Comparison of ENCODE assay signal across 25 cellular contexts in the genomic region with DNA sequence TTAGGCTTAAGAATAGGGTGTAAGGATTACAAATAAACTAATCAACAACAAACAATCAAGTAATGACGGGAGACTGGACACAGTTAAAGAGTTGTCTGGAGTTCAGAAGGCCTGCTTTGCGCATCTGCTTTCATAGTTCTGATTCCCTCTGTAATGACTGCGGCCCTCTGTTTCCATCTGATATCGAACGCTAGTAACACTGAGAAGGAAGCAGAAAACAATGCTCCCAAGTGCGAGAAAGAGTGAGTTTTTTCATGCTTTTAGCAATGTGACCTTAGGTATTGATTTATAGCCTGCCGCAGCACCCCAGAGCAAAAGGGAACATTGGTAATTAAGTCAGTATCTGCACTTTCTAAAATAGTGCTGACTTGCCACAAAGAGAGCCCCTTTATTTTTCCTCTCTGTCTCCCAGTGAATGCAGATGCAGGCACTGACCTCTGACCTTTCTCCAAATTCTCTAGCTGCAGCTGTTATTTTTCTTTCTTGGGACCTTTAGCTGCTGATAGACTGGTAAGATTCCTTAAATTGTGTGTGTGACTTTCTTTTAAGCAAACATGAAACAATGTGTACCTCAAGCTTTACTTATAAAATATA.
DNase-seq lines count a peak whose midpoint lies in the region; ATAC-seq, FAIRE-seq and TF ChIP-seq lines count a peak whose summit lies in the region.
"Had no signal": no experiment of that assay in that cellular context is flagged by ENCODE, and none has a peak within 500 bp of the region (broad histone marks: within the 10 kb centered on the region; RNA-seq: fewer than 3 reads in every experiment).

No MANE protein-coding gene starts in this region.

- POLR2A ChIA-PET in endothelial cell of umbilical vein (lab: Charles Lee), result no interaction called here
- POLR2A ChIA-PET in CD8-positive, alpha-beta T cell (lab: Charles Lee), result no interaction called here

- peak; percentile 70 for FAIRE-seq in endothelial cell of umbilical vein (lab: Jason Lieb, UNC)
- FAIRE-seq: A549, bronchial epithelial cell had no signal

- H3K4me1 ChIP-seq in BE2C (peaks cover 5% of the 10 kb centered on the region), SJCRH30 (peaks cover 13% of the 10 kb centered on the region), endothelial cell of umbilical vein (ENCODE audit: control insufficient read depth, extremely low read depth, insufficient read depth, low read length) (peaks cover 4% of the 10 kb centered on the region)
- no peaks in the 10 kb centered on the region for H3K4me1 ChIP-seq in CD8-positive, alpha-beta T cell (ENCODE audit: insufficient read depth, low read length)
- H3K4me1 ChIP-seq: A549, uterus had no signal

- H3K27ac ChIP-seq in SJCRH30, result peak overlapping the region; percentile 71
- H3K27ac ChIP-seq in endothelial cell of umbilical vein (ENCODE audit: insufficient read depth, low read depth, low read length), result no peak overlapping the region
- H3K27ac ChIP-seq in CD8-positive, alpha-beta T cell (ENCODE audit: low read depth, low read length), result no peak overlapping the region
- H3K27ac ChIP-seq: A549, uterus had no signal

- H3K79me2 ChIP-seq in endothelial cell of umbilical vein (ENCODE audit: control insufficient read depth, insufficient read depth, low read length), result no peaks in the 10 kb centered on the region

- ATAC-seq in stimulated activated memory B cell treated with anti-CD40 and anti-IgM and Interleukin-4, amounts not matched to agents 10 μg/mL and 1 μg/mL and 100 μg/mL, for 72 hours, result no peak
- ATAC-seq in CD8-positive, alpha-beta T cell, result no peak
- ATAC-seq in HG03039 (IDR thresholded peaks at IDR 0.05; ENCODE audit: unreplicated experiment), result no peak
- ATAC-seq: A549; natural killer cell treated with Interleukin-12 subunit alpha and Interleukin-12 subunit beta and Interleukin-15 and Interleukin-18, amount 100 ng/mL, for 72 hours had no signal

- H2AFZ ChIP-seq in endothelial cell of umbilical vein (ENCODE audit: low read depth, low read length), result peak overlapping the region; percentile 88

- H3K4me1 Mint-ChIP-seq in neural crest cell, result peaks cover 69% of the 10 kb centered on the region
- no peaks in the 10 kb centered on the region for H3K4me1 Mint-ChIP-seq in stimulated activated memory B cell treated with anti-CD40 and anti-IgM and Interleukin-4, amounts not matched to agents 10 μg/mL and 1 μg/mL and 100 μg/mL, for 72 hours
- no peaks in the 10 kb centered on the region for H3K4me1 Mint-ChIP-seq in CD8-positive, alpha-beta T cell (ENCODE audit: low read depth)
- H3K4me1 Mint-ChIP-seq: activated B cell treated with CpG ODN at 0.5 μM for 24 hours; activated naive CD4-positive, alpha-beta T cell treated with anti-CD3 and anti-CD28 coated beads, Interleukin-2, amount 10 ng/mL, durations not matched to agents 7 days and 5 days; B cell had no signal

- H3K9ac ChIP-seq in endothelial cell of umbilical vein (replicated peaks; ENCODE audit: extremely low read depth, insufficient read depth, low read length), result no peak overlapping the region

- H3K4me3 ChIP-seq in BE2C (ENCODE audit: low read depth, low read length) (no peak overlapping the region), SJCRH30 (peak overlapping the region; percentile 32; the same call in 1 of the 2 replicates), endothelial cell of umbilical vein (replicated peaks in 1 of 3; ENCODE audit: insufficient read depth in 1 of 3, low read depth in 1 of 3, low read length in 3 of 3) (no peak overlapping the region)
- no peak overlapping the region for H3K4me3 ChIP-seq in CD8-positive, alpha-beta T cell (ENCODE audit: low read depth, low read length)
- H3K4me3 ChIP-seq: A549, uterus had no signal

- DNase-seq in BE2C, result peak; percentile 15
- peak; percentile 32 to 71 for DNase-seq in SJCRH30
- DNase-seq in endothelial cell of umbilical vein (ENCODE audit: low read depth, low spot score), result peak; percentile 82
- DNase-seq in neural crest cell (ENCODE audit: low read depth, low spot score), result peak; percentile 19
- DNase-seq in CD8-positive, alpha-beta T cell, result no peak
- DNase-seq in HuH-7 (ENCODE audit: low spot score), result no peak
- DNase-seq: activated B cell treated with CpG ODN at 0.5 μM for 24 hours; activated naive CD4-positive, alpha-beta T cell treated with anti-CD3 and anti-CD28 coated beads, Interleukin-2, amount 10 ng/mL, durations not matched to agents 7 days and 5 days; amniotic stem cell; COR-L47; cortex of kidney; H7; NCI-H1105; NCI-H2029 treated with DMSO at 0.1 percent for 48 hours; NCI-H2227 treated with DMSO at 0.1 percent for 48 hours; NCI-H748 treated with DMSO at 0.1 percent for 48 hours; stimulated activated CD4-positive, alpha-beta T cell treated with anti-CD3 and anti-CD28 coated beads, Interleukin-1b, Interleukin-23, amount 100 ng/mL, for 48 hours; uterus had no signal

- no peaks in the 10 kb centered on the region for H3K27me3 ChIP-seq in BE2C
- no peaks in the 10 kb centered on the region for H3K27me3 ChIP-seq in SJCRH30
- H3K27me3 ChIP-seq in endothelial cell of umbilical vein (ENCODE audit: control insufficient read depth in 2 of 2, insufficient read depth in 2 of 2, low read length in 2 of 2), result no peaks in the 10 kb centered on the region
- H3K27me3 ChIP-seq in CD8-positive, alpha-beta T cell (ENCODE audit: insufficient read depth, low read length), result no peaks in the 10 kb centered on the region
- H3K27me3 ChIP-seq: uterus had no signal

- H4K20me1 ChIP-seq in endothelial cell of umbilical vein (replicated peaks; ENCODE audit: control insufficient read depth, extremely low read depth, insufficient read depth, low read length), result no peaks in the 10 kb centered on the region

- dilution Hi-C loops in endothelial cell of umbilical vein (cut with MboI; ENCODE audit: extremely low pct_ligation_motif_present, low sequenced_read_pairs), result no loop called here

- no TSS peak for BruUV-seq in endothelial cell of umbilical vein (replicated peaks; lab: Mats Ljungman, UMichigan)

- TF ChIP-seq CTCF in BE2C (IDR thresholded peaks at IDR 0.05; ENCODE audit: low read depth, low read length) (no peak), endothelial cell of umbilical vein (IDR thresholded peaks at IDR 0.05; ENCODE audit: extremely low read depth in 1 of 2, insufficient read depth in 1 of 2, low read depth in 1 of 2, low read length in 2 of 2) (no peak), neural crest cell (conservative IDR thresholded peaks at IDR 0.05) (no peak)
- TF ChIP-seq CTCF in CD8-positive, alpha-beta T cell (IDR thresholded peaks at IDR 0.05), result no peak

- CTCF ChIA-PET in endothelial cell of umbilical vein (lab: Charles Lee), result no interaction called here
- CTCF ChIA-PET in CD8-positive, alpha-beta T cell (lab: Charles Lee), result interaction anchor here (1.0 kb wide), 1 partner anchor 58 kb away, joined by 3 read pairs; no protein-coding TSS in a partner anchor

- no peaks in the 10 kb centered on the region for H3K9me1 ChIP-seq in endothelial cell of umbilical vein (replicated peaks; ENCODE audit: control insufficient read depth, extremely low read depth, insufficient read depth, low read length)

- TF ChIP-seq POLR2A in endothelial cell of umbilical vein (IDR thresholded peaks at IDR 0.05; ENCODE audit: low read depth, low read length), result no peak

- H3K36me3 Mint-ChIP-seq in neural crest cell (ENCODE audit: low read depth), result peaks cover 9% of the 10 kb centered on the region
- no peaks in the 10 kb centered on the region for H3K36me3 Mint-ChIP-seq in stimulated activated memory B cell treated with anti-CD40 and anti-IgM and Interleukin-4, amounts not matched to agents 10 μg/mL and 1 μg/mL and 100 μg/mL, for 72 hours
- H3K36me3 Mint-ChIP-seq in CD8-positive, alpha-beta T cell, result no peaks in the 10 kb centered on the region
- H3K36me3 Mint-ChIP-seq: activated naive CD4-positive, alpha-beta T cell treated with anti-CD3 and anti-CD28 coated beads, Interleukin-2, amount 10 ng/mL, durations not matched to agents 7 days and 5 days; mesothelial cell of epicardium had no signal

- H3K9me3 ChIP-seq in BE2C (no peaks in the 10 kb centered on the region), SJCRH30 (replicated peaks) (no peaks in the 10 kb centered on the region), endothelial cell of umbilical vein (replicated peaks; ENCODE audit: control insufficient read depth, insufficient read depth, low read length) (no peaks in the 10 kb centered on the region)
- no peaks in the 10 kb centered on the region for H3K9me3 ChIP-seq in CD8-positive, alpha-beta T cell (ENCODE audit: low read length)
- H3K9me3 ChIP-seq: A549, uterus had no signal

- no peak overlapping the region for H3K4me2 ChIP-seq in endothelial cell of umbilical vein (ENCODE audit: insufficient read depth, low read length)
- H3K4me2 ChIP-seq: A549 had no signal

- peak overlapping the region; percentile 40 for H3K27ac Mint-ChIP-seq in neural crest cell (ENCODE audit: unreplicated experiment)
- no peak overlapping the region for H3K27ac Mint-ChIP-seq in stimulated activated memory B cell treated with anti-CD40 and anti-IgM and Interleukin-4, amounts not matched to agents 10 μg/mL and 1 μg/mL and 100 μg/mL, for 72 hours
- no peak overlapping the region for H3K27ac Mint-ChIP-seq in CD8-positive, alpha-beta T cell
- H3K27ac Mint-ChIP-seq: activated B cell treated with CpG ODN at 0.5 μM for 24 hours; activated naive CD4-positive, alpha-beta T cell treated with anti-CD3 and anti-CD28 coated beads, Interleukin-2, amount 10 ng/mL, durations not matched to agents 7 days and 5 days; B cell; mesothelial cell of epicardium; natural killer cell treated with Interleukin-12 subunit alpha and Interleukin-12 subunit beta and Interleukin-15 and Interleukin-18, amount 100 ng/mL, for 72 hours had no signal

- H3K36me3 ChIP-seq in BE2C (no peaks in the 10 kb centered on the region), SJCRH30 (no peaks in the 10 kb centered on the region), endothelial cell of umbilical vein (ENCODE audit: control insufficient read depth in 2 of 2, extremely low read depth in 1 of 2, insufficient read depth in 2 of 2, low read length in 2 of 2) (no peaks in the 10 kb centered on the region)
- H3K36me3 ChIP-seq in CD8-positive, alpha-beta T cell (ENCODE audit: insufficient read depth, low read length), result no peaks in the 10 kb centered on the region
- H3K36me3 ChIP-seq: uterus had no signal

- peaks cover 10% of the 10 kb centered on the region for H3K9me3 Mint-ChIP-seq in neural crest cell
- H3K9me3 Mint-ChIP-seq in stimulated activated memory B cell treated with anti-CD40 and anti-IgM and Interleukin-4, amounts not matched to agents 10 μg/mL and 1 μg/mL and 100 μg/mL, for 72 hours, result no peaks in the 10 kb centered on the region
- no peaks in the 10 kb centered on the region for H3K9me3 Mint-ChIP-seq in CD8-positive, alpha-beta T cell
- H3K9me3 Mint-ChIP-seq: activated B cell treated with CpG ODN at 0.5 μM for 24 hours; activated naive CD4-positive, alpha-beta T cell treated with anti-CD3 and anti-CD28 coated beads, Interleukin-2, amount 10 ng/mL, durations not matched to agents 7 days and 5 days; mesothelial cell of epicardium had no signal

- intact Hi-C loops in endothelial cell of umbilical vein (cut with micrococcal nuclease), result loop anchor here (10.0 kb wide), 1 partner anchor 434 kb away; no protein-coding TSS in a partner anchor
- intact Hi-C loops in CD8-positive, alpha-beta T cell (cut with DNase I, micrococcal nuclease), result no loop called here

- no peaks in the 10 kb centered on the region for H3K27me3 Mint-ChIP-seq in neural crest cell (ENCODE audit: low read depth)
- no peaks in the 10 kb centered on the region for H3K27me3 Mint-ChIP-seq in stimulated activated memory B cell treated with anti-CD40 and anti-IgM and Interleukin-4, amounts not matched to agents 10 μg/mL and 1 μg/mL and 100 μg/mL, for 72 hours
- H3K27me3 Mint-ChIP-seq in CD8-positive, alpha-beta T cell (ENCODE audit: low read depth), result no peaks in the 10 kb centered on the region
- H3K27me3 Mint-ChIP-seq: activated B cell treated with CpG ODN at 0.5 μM for 24 hours; activated naive CD4-positive, alpha-beta T cell treated with anti-CD3 and anti-CD28 coated beads, Interleukin-2, amount 10 ng/mL, durations not matched to agents 7 days and 5 days; B cell; natural killer cell treated with Interleukin-12 subunit alpha and Interleukin-12 subunit beta and Interleukin-15 and Interleukin-18, amount 100 ng/mL, for 72 hours had no signal

- H3K4me3 Mint-ChIP-seq in neural crest cell, result peak overlapping the region; percentile 60
- H3K4me3 Mint-ChIP-seq in stimulated activated memory B cell treated with anti-CD40 and anti-IgM and Interleukin-4, amounts not matched to agents 10 μg/mL and 1 μg/mL and 100 μg/mL, for 72 hours, result no peak overlapping the region
- H3K4me3 Mint-ChIP-seq in CD8-positive, alpha-beta T cell, result no peak overlapping the region
- H3K4me3 Mint-ChIP-seq: activated B cell treated with CpG ODN at 0.5 μM for 24 hours; activated naive CD4-positive, alpha-beta T cell treated with anti-CD3 and anti-CD28 coated beads, Interleukin-2, amount 10 ng/mL, durations not matched to agents 7 days and 5 days; B cell; mesothelial cell of epicardium; natural killer cell treated with Interleukin-12 subunit alpha and Interleukin-12 subunit beta and Interleukin-15 and Interleukin-18, amount 100 ng/mL, for 72 hours had no signal

Comparison
In these comparisons a context has a peak if more than half of its experiments do, and no peak if none do; other contexts are left out.
1. DNase-seq: peak in BE2C (single experiment), SJCRH30 (2 of 2), endothelial cell of umbilical vein (single experiment) and neural crest cell (single experiment); none in CD8-positive, alpha-beta T cell (0 of 7) and HuH-7 (single experiment).